Comparison of ENCODE assay signal across 22 cellular contexts in genomic region chr6:149346075-149346474, GRCh38. TPM values are rescaled to one million over a fixed set of nuclear protein-coding genes. Genes with fewer than 3 reads are reported as not detected.
DNase-seq lines count a peak whose midpoint lies in the region; ATAC-seq lines count a peak whose summit lies in the region.
"Had no signal": no experiment of that assay in that cellular context is flagged by ENCODE, and none has a peak within 500 bp of the region (broad histone marks: within the 10 kb centered on the region; RNA-seq: fewer than 3 reads in every experiment).

No MANE protein-coding gene starts in this region.

- H3K4me3 Mint-ChIP-seq in activated T-cell treated with anti-CD3 and anti-CD28 coated beads, Interleukin-2, amount 50 U/mL, for 24 hours = no peak overlapping the region
- peak overlapping the region; percentile 52 for H3K4me3 Mint-ChIP-seq in activated naive CD8-positive, alpha-beta T cell
- H3K4me3 Mint-ChIP-seq in naive thymus-derived CD8-positive, alpha-beta T cell = peak overlapping the region in 4 of 10 donors; percentile 9 to 62 (median 53)

- H3K36me3 ChIP-seq in Karpas-422 (ENCODE audit: insufficient read depth, low read length) = no peaks in the 10 kb centered on the region

- H2AFZ ChIP-seq in Karpas-422 (ENCODE audit: low read length) = no peak overlapping the region

- H3K4me1 ChIP-seq in Karpas-422 (ENCODE audit: low read length) = peaks cover 27% of the 10 kb centered on the region

- no peaks in the 10 kb centered on the region for H3K27me3 ChIP-seq in Karpas-422 (ENCODE audit: low read length)

- no peak overlapping the region for H3K4me3 ChIP-seq in Karpas-422 (ENCODE audit: low read length)

- DNase-seq in activated T-cell treated with anti-CD3 and anti-CD28 coated beads, Interleukin-2, amount 50 U/mL, for 24 hours = no peak
- DNase-seq in activated T-cell treated with anti-CD3 and anti-CD28 coated beads, Interleukin-2, amount 50 U/mL, for 48 hours = no peak
- peak; percentile 10 for DNase-seq in LHCN-M2 (ENCODE audit: low read depth)
- DNase-seq in naive thymus-derived CD8-positive, alpha-beta T cell = no peak
- DNase-seq in Karpas-422 = no peak
- no peak for DNase-seq in SIG-M5 (lab: John Stamatoyannopoulos, UW)
- DNase-seq: C1 segment of cervical spinal cord, DND-41, H7, KG1, NCI-H1417 treated with DMSO at 0.1 percent for 48 hours, NCI-H187 treated with DMSO at 0.1 percent for 48 hours, NCI-H2227 treated with DMSO at 0.1 percent for 48 hours, NCI-H510A treated with DMSO at 0.1 percent for 48 hours, NCI-H774, RPMI8226, SHP77 treated with DMSO at 0.1 percent for 48 hours had no signal

- peak overlapping the region; percentile 62 for H3K27ac Mint-ChIP-seq in activated T-cell treated with anti-CD3 and anti-CD28 coated beads, Interleukin-2, amount 50 U/mL, for 24 hours
- peak overlapping the region; percentile 82 for H3K27ac Mint-ChIP-seq in activated naive CD8-positive, alpha-beta T cell
- peak overlapping the region in 7 of 10 donors; percentile 3 to 80 (median 68) for H3K27ac Mint-ChIP-seq in naive thymus-derived CD8-positive, alpha-beta T cell

- peaks cover 81% of the 10 kb centered on the region for H3K36me3 Mint-ChIP-seq in activated T-cell treated with anti-CD3 and anti-CD28 coated beads, Interleukin-2, amount 50 U/mL, for 24 hours (ENCODE audit: low read depth)
- peaks cover 12% of the 10 kb centered on the region for H3K36me3 Mint-ChIP-seq in activated naive CD8-positive, alpha-beta T cell
- H3K36me3 Mint-ChIP-seq in naive thymus-derived CD8-positive, alpha-beta T cell = peaks cover 5 to 37% (median 7%) of the 10 kb centered on the region in 3 donors

- no peaks in the 10 kb centered on the region for H3K27me3 Mint-ChIP-seq in activated T-cell treated with anti-CD3 and anti-CD28 coated beads, Interleukin-2, amount 50 U/mL, for 24 hours
- no peaks in the 10 kb centered on the region for H3K27me3 Mint-ChIP-seq in activated naive CD8-positive, alpha-beta T cell
- H3K27me3 Mint-ChIP-seq in naive thymus-derived CD8-positive, alpha-beta T cell = no peaks in the 10 kb centered on the region

- H3K9ac ChIP-seq in Karpas-422 (ENCODE audit: low read length) = no peak overlapping the region

- POLR2A ChIA-PET in naive thymus-derived CD8-positive, alpha-beta T cell (lab: Charles Lee) = interaction anchor here (0.7 kb wide), 1 partner anchor 42 kb away, joined by 3 read pairs; no protein-coding TSS in a partner anchor

- H3K27ac ChIP-seq in Karpas-422 (ENCODE audit: low read length) = no peak overlapping the region

- H3K79me2 ChIP-seq in Karpas-422 (ENCODE audit: low read length) = peaks cover 80% of the 10 kb centered on the region

- H3K9me2 ChIP-seq in Karpas-422 (replicated peaks; ENCODE audit: insufficient read depth, low read length) = no peaks in the 10 kb centered on the region

- peaks cover 76% of the 10 kb centered on the region for H3K4me1 Mint-ChIP-seq in activated T-cell treated with anti-CD3 and anti-CD28 coated beads, Interleukin-2, amount 50 U/mL, for 24 hours (ENCODE audit: low read depth)
- H3K4me1 Mint-ChIP-seq in activated naive CD8-positive, alpha-beta T cell (ENCODE audit: low read depth) = peaks cover 82% of the 10 kb centered on the region
- peaks cover 21 to 83% (median 73%) of the 10 kb centered on the region in 4 donors for H3K4me1 Mint-ChIP-seq in naive thymus-derived CD8-positive, alpha-beta T cell

- H3K4me2 ChIP-seq in Karpas-422 (ENCODE audit: low read depth, low read length, poor library complexity, severe bottlenecking) = no peak overlapping the region

- no peaks in the 10 kb centered on the region for H3K9me3 ChIP-seq in Karpas-422 (ENCODE audit: low read length)

- H3K9me3 Mint-ChIP-seq in activated T-cell treated with anti-CD3 and anti-CD28 coated beads, Interleukin-2, amount 50 U/mL, for 24 hours = no peaks in the 10 kb centered on the region
- no peaks in the 10 kb centered on the region for H3K9me3 Mint-ChIP-seq in activated naive CD8-positive, alpha-beta T cell (ENCODE audit: low read depth)
- no peaks in the 10 kb centered on the region for H3K9me3 Mint-ChIP-seq in naive thymus-derived CD8-positive, alpha-beta T cell

- H4K20me1 ChIP-seq in Karpas-422 (ENCODE audit: insufficient read depth, low read depth, low read length) = peaks cover 40% of the 10 kb centered on the region

- ATAC-seq in naive thymus-derived CD8-positive, alpha-beta T cell = no peak
- ATAC-seq in GM19328 (IDR thresholded peaks at IDR 0.05; ENCODE audit: unreplicated experiment) = no peak
- ATAC-seq: HepG2 had no signal

RNA-seq across cellular contexts. Expression of gene TAB2, which starts 28.6 kb away (rescaled TPM):
- total RNA-seq in LHCN-M2 (2014; rRNA removed) = 18.1 and 23.1 TPM in 2 replicates
- polyA plus RNA-seq in LHCN-M2 (2012) = 17.7 TPM
- 100 to 1,000 TPM; 114 to 117 TPM for total RNA-seq in naive thymus-derived CD8-positive, alpha-beta T cell
- polyA plus RNA-seq in naive thymus-derived CD8-positive, alpha-beta T cell = 10 to 100 TPM in 2 of 3 donors, 1 to 10 TPM in 1; 9.5 to 14.1 (median 12.9) TPM
- 8.3 and 23.4 TPM in 2 replicates for total RNA-seq in Karpas-422 (2014; rRNA removed; shearing (Covaris generic); ENCODE audit: low replicate concordance)

RNA-seq across cellular contexts. Expression of gene SUMO4, which starts 54.0 kb away (rescaled TPM):
- total RNA-seq in LHCN-M2 (2014; rRNA removed) = 0.34 and 2.1 TPM in 2 replicates
- polyA plus RNA-seq in LHCN-M2 (2012) = 0.05 TPM
- total RNA-seq in naive thymus-derived CD8-positive, alpha-beta T cell = 1 to 10 TPM; 5.1 to 6.0 TPM
- under 1 TPM; 0.30 to 0.80 (median 0.37) TPM for polyA plus RNA-seq in naive thymus-derived CD8-positive, alpha-beta T cell
- total RNA-seq in Karpas-422 (2014; rRNA removed; shearing (Covaris generic); ENCODE audit: low replicate concordance) = 2.2 and 2.4 TPM in 2 replicates
- total RNA-seq: G401, M059J had no signal
